In genomic region chr11:78111298-78111697, GRCh38 we compare ENCODE assay signal across 1 cellular context.
TF ChIP-seq lines count a peak whose summit lies in the region.

No MANE protein-coding gene starts in this region.

TF ChIP-seq in IMR-90, 13 proteins besides CTCF, POLR2A, EP300 and RAD21:
- TF ChIP-seq FOS (IDR thresholded peaks at IDR 0.05; ENCODE audit: low read depth, low read length) (no peak), CEBPB (IDR thresholded peaks at IDR 0.05; ENCODE audit: low read depth, low read length) (no peak), ELK1 (IDR thresholded peaks at IDR 0.05; ENCODE audit: borderline replicate concordance, low read depth, low read length) (no peak), MXI1 (IDR thresholded peaks at IDR 0.05; ENCODE audit: borderline replicate concordance, low read depth, low read length) (no peak), SMC3 (IDR thresholded peaks at IDR 0.05; ENCODE audit: low read depth, low read length) (no peak), RCOR1 (IDR thresholded peaks at IDR 0.05; ENCODE audit: insufficient replicate concordance, low read length) (no peak), USF2 (IDR thresholded peaks at IDR 0.05; ENCODE audit: low read depth, low read length) (no peak)
